In genomic region chrX:49100704-49101628, GRCh38 we compare ENCODE assay signal across 8 cellular contexts. TPM values are rescaled to one million over a fixed set of nuclear protein-coding genes. Genes with fewer than 3 reads are reported as not detected.
DNase-seq lines count a peak whose midpoint lies in the region; ATAC-seq and TF ChIP-seq lines count a peak whose summit lies in the region.

No MANE protein-coding gene starts in this region.

- no peaks in the 10 kb centered on the region for H3K9me3 ChIP-seq in ovary
- no peaks in the 10 kb centered on the region for H3K9me3 ChIP-seq in thyroid gland

- intact Hi-C loops in Right ventricle myocardium superior (cut with DNase I): no loop called here
- intact Hi-C loops in ovary (cut with DNase I): no loop called here
- intact Hi-C loops in thyroid gland (cut with DNase I): no loop called here

- DNase-seq in NCI-H1105 (lab: John Stamatoyannopoulos, UW) (peak; percentile 85), SKM-1 (lab: John Stamatoyannopoulos, UW; ENCODE audit: unreplicated experiment) (peak; percentile 65), Right ventricle myocardium superior (peak; percentile 94), ovary (peak; percentile 84 to 91 (median 87)), thyroid gland (peak; percentile 90)
- DNase-seq in activated naive CD8-positive, alpha-beta T cell treated with anti-CD3 and anti-CD28 coated beads for 36 hours: peak; percentile 90

- peaks cover 4% of the 10 kb centered on the region for H3K36me3 Mint-ChIP-seq in activated naive CD8-positive, alpha-beta T cell treated with anti-CD3 and anti-CD28 coated beads for 36 hours

- TF ChIP-seq EP300 in ovary (IDR thresholded peaks at IDR 0.05): no peak

- H3K27ac Mint-ChIP-seq in activated naive CD8-positive, alpha-beta T cell treated with anti-CD3 and anti-CD28 coated beads for 36 hours: peak overlapping the region; percentile 89

- no peaks in the 10 kb centered on the region for H3K4me1 ChIP-seq in ovary (ENCODE audit: insufficient read depth)
- H3K4me1 ChIP-seq in thyroid gland: no peaks in the 10 kb centered on the region

- H3K4me3 Mint-ChIP-seq in activated naive CD8-positive, alpha-beta T cell treated with anti-CD3 and anti-CD28 coated beads for 36 hours: peak overlapping the region; percentile 90

- 35 to 56% (median 47%) methylated on average over 67 to 74 of the region's 74 CpGs for WGBS in ovary, 3 donors
- 8 to 20% methylated on average over 2 of the region's 74 CpGs for WGBS in thyroid gland, 2 donors

- no peaks in the 10 kb centered on the region for H3K27me3 ChIP-seq in ovary
- no peaks in the 10 kb centered on the region for H3K27me3 ChIP-seq in thyroid gland

- H3K36me3 ChIP-seq in ovary (no peaks in the 10 kb centered on the region), thyroid gland (no peaks in the 10 kb centered on the region)

- TF ChIP-seq CTCF in ovary (IDR thresholded peaks at IDR 0.05): no peak
- no peak for TF ChIP-seq CTCF in thyroid gland (IDR thresholded peaks at IDR 0.05)

- H3K27ac ChIP-seq in ovary (peak overlapping the region in 1 of 2 donors; percentile 61), thyroid gland (peak overlapping the region in 2 of 3 donors; percentile 40 to 44)

- H3K4me1 Mint-ChIP-seq in activated naive CD8-positive, alpha-beta T cell treated with anti-CD3 and anti-CD28 coated beads for 36 hours: peaks cover 9% of the 10 kb centered on the region

- H3K4me3 ChIP-seq in ovary (peak overlapping the region; percentile 46), thyroid gland (replicated peaks in 1 of 3) (peak overlapping the region in 2 of 3 donors; percentile 25 to 38)

- ATAC-seq in HG02642 (IDR thresholded peaks at IDR 0.05; ENCODE audit: poor library complexity, unreplicated experiment) (peak; percentile 97), Right ventricle myocardium superior (ENCODE audit: poor library complexity) (peak; percentile 99)

- no peaks in the 10 kb centered on the region for H3K9me3 Mint-ChIP-seq in activated naive CD8-positive, alpha-beta T cell treated with anti-CD3 and anti-CD28 coated beads for 36 hours

- peak; percentile 71 for TF ChIP-seq POLR2A in GM10847 (IDR thresholded peaks at IDR 0.05; ENCODE audit: extremely low read depth, insufficient read length)
- peak; percentile 39 for TF ChIP-seq POLR2A in ovary (IDR thresholded peaks at IDR 0.05)
- TF ChIP-seq POLR2A in thyroid gland (IDR thresholded peaks at IDR 0.05): peak in 1 of 2 donors; percentile 64

- no peaks in the 10 kb centered on the region for H3K27me3 Mint-ChIP-seq in activated naive CD8-positive, alpha-beta T cell treated with anti-CD3 and anti-CD28 coated beads for 36 hours

RNA-seq across cellular contexts. Expression of gene WDR45, which starts 21.3 kb away (rescaled TPM):
- total RNA-seq in activated naive CD8-positive, alpha-beta T cell treated with anti-CD3 and anti-CD28 coated beads for 36 hours: 10 to 100 TPM; 23.7 to 31.1 TPM
- total RNA-seq in Right ventricle myocardium superior: 79.0 TPM
- 10 to 100 TPM; 55.3 to 89.7 (median 76.5) TPM for total RNA-seq in ovary
- 10 to 100 TPM; 56.1 to 80.4 TPM for polyA plus RNA-seq in ovary
- 100 to 1,000 TPM in 3 of 4 donors, 10 to 100 TPM in 1; 99.8 to 184 (median 106) TPM for total RNA-seq in thyroid gland

RNA-seq across cellular contexts. Expression of gene GPKOW, which starts 22.6 kb away (rescaled TPM):
- total RNA-seq in activated naive CD8-positive, alpha-beta T cell treated with anti-CD3 and anti-CD28 coated beads for 36 hours: 10 to 100 TPM; 19.9 to 20.0 TPM
- total RNA-seq in Right ventricle myocardium superior: 17.8 TPM
- 10 to 100 TPM; 17.2 to 25.5 (median 20.9) TPM for total RNA-seq in ovary
- 10 to 100 TPM; 13.7 to 18.3 TPM for polyA plus RNA-seq in ovary
- total RNA-seq in thyroid gland: 10 to 100 TPM; 24.3 to 32.5 (median 28.0) TPM

RNA-seq across cellular contexts. Expression of gene PRAF2, which starts 27.2 kb away (rescaled TPM):
- 10 to 100 TPM; 10.1 to 11.9 TPM for total RNA-seq in activated naive CD8-positive, alpha-beta T cell treated with anti-CD3 and anti-CD28 coated beads for 36 hours
- total RNA-seq in Right ventricle myocardium superior (6.9 TPM), ovary (10 to 100 TPM; 14.4 to 54.0 (median 29.3) TPM), thyroid gland (10 to 100 TPM; 19.2 to 32.9 (median 22.1) TPM)
- 10 to 100 TPM; 29.1 to 51.2 TPM for polyA plus RNA-seq in ovary

RNA-seq across cellular contexts. Expression of gene CCDC120, which starts 42.2 kb away (rescaled TPM):
- 1 to 10 TPM; 3.7 to 4.3 TPM for total RNA-seq in activated naive CD8-positive, alpha-beta T cell treated with anti-CD3 and anti-CD28 coated beads for 36 hours
- 1.2 TPM for total RNA-seq in Right ventricle myocardium superior
- 10 to 100 TPM in 3 of 7 donors, 1 to 10 TPM in 4; 3.3 to 11.2 (median 9.9) TPM for total RNA-seq in ovary
- 1 to 10 TPM; 3.8 to 4.6 TPM for polyA plus RNA-seq in ovary
- total RNA-seq in thyroid gland: 10 to 100 TPM in 1 of 4 donors, 1 to 10 TPM in 3; 5.1 to 14.4 (median 6.3) TPM

RNA-seq across cellular contexts. Expression of gene TFE3, which starts 57.8 kb away (rescaled TPM):
- 10 to 100 TPM; 21.0 to 23.3 TPM for total RNA-seq in activated naive CD8-positive, alpha-beta T cell treated with anti-CD3 and anti-CD28 coated beads for 36 hours
- total RNA-seq in Right ventricle myocardium superior (19.3 TPM), ovary (10 to 100 TPM; 44.8 to 69.4 (median 57.3) TPM), thyroid gland (100 to 1,000 TPM in 3 of 4 donors, 10 to 100 TPM in 1; 68.4 to 160 (median 118) TPM)
- 10 to 100 TPM; 42.1 to 49.2 TPM for polyA plus RNA-seq in ovary
